ENCODE assay signal across 2 cellular contexts in genomic region chr12:6838854-6839253, GRCh38.
TF ChIP-seq lines count a peak whose summit lies in the region.

No MANE protein-coding gene starts in this region.

TF ChIP-seq in HEK293, 187 proteins besides CTCF, POLR2A, EP300 and RAD21:
- TF ChIP-seq FEZF1 (tag by site-specific recombination; IDR thresholded peaks at IDR 0.05) (no peak), ZFP69B (tag by site-specific recombination; IDR thresholded peaks at IDR 0.05) (no peak)
- TF ChIP-seq, protein P1, sequence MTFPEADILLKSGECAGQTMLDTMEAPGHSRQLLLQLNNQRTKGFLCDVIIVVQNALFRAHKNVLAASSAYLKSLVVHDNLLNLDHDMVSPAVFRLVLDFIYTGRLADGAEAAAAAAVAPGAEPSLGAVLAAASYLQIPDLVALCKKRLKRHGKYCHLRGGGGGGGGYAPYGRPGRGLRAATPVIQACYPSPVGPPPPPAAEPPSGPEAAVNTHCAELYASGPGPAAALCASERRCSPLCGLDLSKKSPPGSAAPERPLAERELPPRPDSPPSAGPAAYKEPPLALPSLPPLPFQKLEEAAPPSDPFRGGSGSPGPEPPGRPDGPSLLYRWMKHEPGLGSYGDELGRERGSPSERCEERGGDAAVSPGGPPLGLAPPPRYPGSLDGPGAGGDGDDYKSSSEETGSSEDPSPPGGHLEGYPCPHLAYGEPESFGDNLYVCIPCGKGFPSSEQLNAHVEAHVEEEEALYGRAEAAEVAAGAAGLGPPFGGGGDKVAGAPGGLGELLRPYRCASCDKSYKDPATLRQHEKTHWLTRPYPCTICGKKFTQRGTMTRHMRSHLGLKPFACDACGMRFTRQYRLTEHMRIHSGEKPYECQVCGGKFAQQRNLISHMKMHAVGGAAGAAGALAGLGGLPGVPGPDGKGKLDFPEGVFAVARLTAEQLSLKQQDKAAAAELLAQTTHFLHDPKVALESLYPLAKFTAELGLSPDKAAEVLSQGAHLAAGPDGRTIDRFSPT (tag by site-specific recombination; IDR thresholded peaks at IDR 0.05) = peak; percentile 63
TF ChIP-seq in HEK293: peak in this region for 1.

TF ChIP-seq in H1, 55 proteins besides CTCF, POLR2A, EP300 and RAD21:
- TF ChIP-seq TAF7 (optimal IDR thresholded peaks at IDR 0.05; ENCODE audit: borderline replicate concordance, low read depth, low read length) = no peak
- TF ChIP-seq, protein P2, sequence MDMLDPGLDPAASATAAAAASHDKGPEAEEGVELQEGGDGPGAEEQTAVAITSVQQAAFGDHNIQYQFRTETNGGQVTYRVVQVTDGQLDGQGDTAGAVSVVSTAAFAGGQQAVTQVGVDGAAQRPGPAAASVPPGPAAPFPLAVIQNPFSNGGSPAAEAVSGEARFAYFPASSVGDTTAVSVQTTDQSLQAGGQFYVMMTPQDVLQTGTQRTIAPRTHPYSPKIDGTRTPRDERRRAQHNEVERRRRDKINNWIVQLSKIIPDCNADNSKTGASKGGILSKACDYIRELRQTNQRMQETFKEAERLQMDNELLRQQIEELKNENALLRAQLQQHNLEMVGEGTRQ (IDR thresholded peaks at IDR 0.05; ENCODE audit: low read length) = no peak
- no peak for TF ChIP-seq CHD7 (IDR thresholded peaks at IDR 0.05; ENCODE audit: insufficient replicate concordance, low read length)
- TF ChIP-seq SP4 (IDR thresholded peaks at IDR 0.05; ENCODE audit: low read length) = no peak
- TF ChIP-seq TEAD4 (IDR thresholded peaks at IDR 0.05; ENCODE audit: low read depth, low read length) = no peak
- no peak for TF ChIP-seq GTF2F1 (IDR thresholded peaks at IDR 0.05; ENCODE audit: borderline replicate concordance, low read depth, low read length)
- no peak for TF ChIP-seq EZH2 (IDR thresholded peaks at IDR 0.05; ENCODE audit: low read depth, low read length, severe bottlenecking)
- no peak for TF ChIP-seq SRF (IDR thresholded peaks at IDR 0.05; ENCODE audit: low read depth, low read length)
- no peak for TF ChIP-seq TAF1 (IDR thresholded peaks at IDR 0.05; ENCODE audit: low read depth, low read length)
- TF ChIP-seq ASH2L (IDR thresholded peaks at IDR 0.05; ENCODE audit: low read length) = no peak
- no peak for TF ChIP-seq FOSL1 (IDR thresholded peaks at IDR 0.05; ENCODE audit: insufficient read depth, low read depth, low read length)
- no peak for TF ChIP-seq SIRT6 (IDR thresholded peaks at IDR 0.05; ENCODE audit: low read length)
- TF ChIP-seq BRCA1 (IDR thresholded peaks at IDR 0.05; ENCODE audit: low read depth, low read length) = no peak
- no peak for TF ChIP-seq E2F6 (IDR thresholded peaks at IDR 0.05)
- no peak for TF ChIP-seq SUZ12 (IDR thresholded peaks at IDR 0.05; ENCODE audit: low read length)
- no peak for TF ChIP-seq CHD1 (IDR thresholded peaks at IDR 0.05; ENCODE audit: low read depth, low read length)
- no peak for TF ChIP-seq HDAC2 (IDR thresholded peaks at IDR 0.05; ENCODE audit: borderline replicate concordance in 1 of 2, low read depth in 2 of 2, low read length in 2 of 2)
- TF ChIP-seq YY1 (IDR thresholded peaks at IDR 0.05; ENCODE audit: low read depth, low read length) = no peak
TF ChIP-seq in H1: peak in this region for 0.
